In the genomic region with DNA sequence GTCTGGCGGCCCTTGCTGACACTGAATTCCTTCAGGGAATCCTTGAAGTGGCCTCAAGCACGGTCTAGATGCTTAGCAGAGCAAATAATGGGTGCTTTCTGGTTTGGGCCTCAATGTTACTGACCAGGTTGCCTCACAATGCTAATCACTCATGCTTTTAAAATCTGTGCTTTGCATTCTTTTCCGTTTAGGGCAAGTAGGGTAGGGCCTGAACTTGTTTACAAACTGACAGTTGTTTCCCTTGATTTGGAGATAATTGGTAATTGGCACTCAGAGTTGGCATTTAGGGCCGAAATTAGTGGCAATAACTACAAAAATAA, we compare ENCODE assay signal across 9 cellular contexts. TPM values are rescaled to one million over a fixed set of nuclear protein-coding genes. Genes with fewer than 3 reads are reported as not detected.
DNase-seq lines count a peak whose midpoint lies in the region; ATAC-seq and TF ChIP-seq lines count a peak whose summit lies in the region.
"Had no signal": no experiment of that assay in that cellular context is flagged by ENCODE, and none has a peak within 500 bp of the region (broad histone marks: within the 10 kb centered on the region; RNA-seq: fewer than 3 reads in every experiment).

No MANE protein-coding gene starts in this region.

- 3% methylated on average over 4 of the region's 4 CpGs for WGBS in mammary epithelial cell (ENCODE audit: low coverage, missing lambda C conversion rate)
- 11% methylated on average over 3 of the region's 4 CpGs for WGBS in mesenchymal stem cell
- 20 to 26% methylated on average over 4 of the region's 4 CpGs for WGBS in upper lobe of left lung, 2 donors

- intact Hi-C loops in left cardiac atrium (cut with DNase I) (no loop called here), mammary epithelial cell (cut with micrococcal nuclease) (no loop called here)

- H3K4me1 ChIP-seq in cardiac muscle cell (ENCODE audit: low read depth) (peaks cover 2% of the 10 kb centered on the region), mammary epithelial cell (ENCODE audit: insufficient read depth, low read length) (peaks cover 19% of the 10 kb centered on the region), mesenchymal stem cell (ENCODE audit: control insufficient read depth, insufficient read depth, low read depth, low read length) (peaks cover 11% of the 10 kb centered on the region), upper lobe of left lung (peaks cover 15 to 18% (median 16%) of the 10 kb centered on the region in 4 donors)

- H2AFZ ChIP-seq in mammary epithelial cell (ENCODE audit: low read depth, low read length) = peak overlapping the region; percentile 75
- no peak overlapping the region for H2AFZ ChIP-seq in mesenchymal stem cell (ENCODE audit: low read depth, low read length)

- H3K4me2 ChIP-seq in mammary epithelial cell (ENCODE audit: insufficient read depth, low read depth, low read length) (peak overlapping the region; percentile 98), mesenchymal stem cell (ENCODE audit: low read length, poor library complexity, severe bottlenecking) (peak overlapping the region; percentile 92)

- no peak for TF ChIP-seq EP300 in upper lobe of left lung (IDR thresholded peaks at IDR 0.05)

- no peak overlapping the region for H2BK12ac ChIP-seq in mesenchymal stem cell (ENCODE audit: low read length in 2 of 2)

- H2BK15ac ChIP-seq in mesenchymal stem cell (ENCODE audit: low read depth, poor library complexity, severe bottlenecking) = peak overlapping the region; percentile 86

- H2BK5ac ChIP-seq in mesenchymal stem cell (ENCODE audit: low read depth, low read length, poor library complexity, severe bottlenecking) = no peak overlapping the region

- peaks cover 24% of the 10 kb centered on the region for H3K79me1 ChIP-seq in mesenchymal stem cell (replicated peaks; ENCODE audit: low read length, poor library complexity, severe bottlenecking)

- H3K9ac ChIP-seq in mammary epithelial cell (ENCODE audit: insufficient read depth, low read length) (peak overlapping the region; percentile 70), mesenchymal stem cell (ENCODE audit: low read length) (peak overlapping the region; percentile 97)

- no TSS peak for BruUV-seq in mammary epithelial cell (replicated peaks; lab: Mats Ljungman, UMichigan)

- no peaks in the 10 kb centered on the region for H3K27me3 ChIP-seq in cardiac muscle cell
- no peaks in the 10 kb centered on the region for H3K27me3 ChIP-seq in mammary epithelial cell (ENCODE audit: insufficient read depth, low read length)
- H3K27me3 ChIP-seq in mesenchymal stem cell (ENCODE audit: control insufficient read depth in 1 of 2, insufficient read depth in 1 of 2, low read length in 2 of 2) = no peaks in the 10 kb centered on the region
- H3K27me3 ChIP-seq in upper lobe of left lung = no peaks in the 10 kb centered on the region

- no peak overlapping the region for H2BK120ac ChIP-seq in mesenchymal stem cell (ENCODE audit: low read depth, low read length)

- dilution Hi-C loops in mammary epithelial cell (cut with HindIII; ENCODE audit: low sequenced_read_pairs) = no loop called here

- H3K27ac ChIP-seq in cardiac muscle cell (peak overlapping the region; percentile 70), mammary epithelial cell (ENCODE audit: insufficient read depth, low read depth, low read length) (peak overlapping the region; percentile 63), mesenchymal stem cell (ENCODE audit: low read length, poor library complexity, severe bottlenecking) (peak overlapping the region; percentile 36), upper lobe of left lung (peak overlapping the region; percentile 93 to 96 (median 93))

- H3K14ac ChIP-seq in mesenchymal stem cell (ENCODE audit: low read length in 2 of 2) = no peak overlapping the region

- in situ Hi-C loops in mammary epithelial cell (cut with MboI; ENCODE audit: low sequenced_read_pairs in 2 of 2) = no loop called here

- no peak for ATAC-seq in left cardiac atrium
- peak in 1 of 2 donors; percentile 89 for ATAC-seq in upper lobe of left lung (ENCODE audit: low FRiP score in 2 of 2)
- no peak for ATAC-seq in HG02884 (IDR thresholded peaks at IDR 0.05; ENCODE audit: unreplicated experiment)

- H3K4ac ChIP-seq in mesenchymal stem cell (ENCODE audit: low read depth in 1 of 2, low read length in 2 of 2) = peak overlapping the region in 1 of 2 experiments; percentile 39

- peak in 1 of 2 donors; percentile 25 for DNase-seq in cardiac muscle cell (ENCODE audit: low read depth in 1 of 2, low spot score in 1 of 2)
- no peak for DNase-seq in left cardiac atrium
- DNase-seq in mammary epithelial cell = peak; percentile 41
- peak; percentile 42 for DNase-seq in mesenchymal stem cell
- DNase-seq in upper lobe of left lung = no peak
- no peak for DNase-seq in T1000 (lab: John Stamatoyannopoulos, UW)
- no peak for DNase-seq in activated CD4-positive, alpha-beta T cell treated with anti-CD3 and anti-CD28 coated beads, Interleukin-2, amount 50 U/mL, for 1 hour
- DNase-seq: NCI-H1436 treated with DMSO at 0.1 percent for 48 hours had no signal

- H3K4me3 ChIP-seq in cardiac muscle cell = peak overlapping the region; percentile 87
- H3K4me3 ChIP-seq in mammary epithelial cell (replicated peaks in 1 of 3; ENCODE audit: insufficient read depth in 1 of 3, low read depth in 2 of 3, low read length in 3 of 3) = peak overlapping the region; percentile 63 to 72 (median 69)
- H3K4me3 ChIP-seq in mesenchymal stem cell (ENCODE audit: insufficient read depth in 1 of 2, low read depth in 1 of 2, low read length in 2 of 2) = peak overlapping the region; percentile 90 to 99
- H3K4me3 ChIP-seq in upper lobe of left lung = peak overlapping the region; percentile 87 to 99 (median 96)

- no peaks in the 10 kb centered on the region for H4K20me1 ChIP-seq in mammary epithelial cell (ENCODE audit: insufficient read depth, low read length)

- H4K91ac ChIP-seq in mesenchymal stem cell (ENCODE audit: low read length) = no peak overlapping the region

- H3K23ac ChIP-seq in mesenchymal stem cell (ENCODE audit: low read length in 2 of 2) = no peak overlapping the region

- TF ChIP-seq POLR2A in upper lobe of left lung (IDR thresholded peaks at IDR 0.05) = no peak

- peaks cover 50% of the 10 kb centered on the region for H3K79me2 ChIP-seq in mammary epithelial cell (ENCODE audit: insufficient read depth, low read length)

- no peak overlapping the region for H2AK5ac ChIP-seq in mesenchymal stem cell (ENCODE audit: low read length, severe bottlenecking)

- CTCF ChIA-PET in mammary epithelial cell (lab: Charles Lee; ENCODE audit: low non-redundant PET) = no interaction called here

- no peaks in the 10 kb centered on the region for H3K9me3 ChIP-seq in cardiac muscle cell (ENCODE audit: low read depth)
- H3K9me3 ChIP-seq in mammary epithelial cell (replicated peaks; ENCODE audit: insufficient read depth, low read length) = no peaks in the 10 kb centered on the region
- H3K9me3 ChIP-seq in mesenchymal stem cell (ENCODE audit: control insufficient read depth, low read length) = no peaks in the 10 kb centered on the region
- H3K9me3 ChIP-seq in upper lobe of left lung = no peaks in the 10 kb centered on the region

- H3K18ac ChIP-seq in mesenchymal stem cell (ENCODE audit: low read depth in 1 of 2, low read length in 2 of 2) = peak overlapping the region in 1 of 2 experiments; percentile 63

- H4K8ac ChIP-seq in mesenchymal stem cell (ENCODE audit: low read length) = peak overlapping the region; percentile 55

- TF ChIP-seq CTCF in cardiac muscle cell (IDR thresholded peaks at IDR 0.05; ENCODE audit: low read depth, low read length) (no peak), mammary epithelial cell (conservative IDR thresholded peaks at IDR 0.05 in 1 of 2, IDR thresholded peaks at IDR 0.05 in 1 of 2; ENCODE audit: extremely low read depth in 1 of 2, insufficient read depth in 1 of 2, low read depth in 1 of 2, low read length in 2 of 2) (no peak), upper lobe of left lung (IDR thresholded peaks at IDR 0.05) (no peak)

- H3K36me3 ChIP-seq in cardiac muscle cell (no peaks in the 10 kb centered on the region), mammary epithelial cell (ENCODE audit: insufficient read depth, low read length) (peaks cover 6% of the 10 kb centered on the region), mesenchymal stem cell (ENCODE audit: control insufficient read depth in 1 of 2, insufficient read depth in 2 of 2, low read depth in 1 of 2, low read length in 2 of 2) (peaks cover 3 to 14% of the 10 kb centered on the region in 2 experiments), upper lobe of left lung (peaks cover 0 to 23% (median 8%) of the 10 kb centered on the region in 4 donors)

RNA-seq across cellular contexts. Expression of a gene that starts 1.4 kb away (rescaled TPM):
- 23.5 and 35.7 TPM in 2 replicates for total RNA-seq in cardiac muscle cell
- polyA plus RNA-seq in cardiac muscle cell = 8.3 and 9.7 TPM in 2 replicates
- 10 to 100 TPM; 43.1 to 50.6 TPM for total RNA-seq in left cardiac atrium
- total RNA-seq in mammary epithelial cell = 10 to 100 TPM; 57.3 to 64.7 TPM
- 15.2 TPM for polyA plus RNA-seq in mammary epithelial cell
- polyA minus RNA-seq in mammary epithelial cell = 73.6 TPM
- polyA plus RNA-seq in mesenchymal stem cell (2013, experiment 1 of 2) = 6.3 TPM
- 5.1 TPM for polyA plus RNA-seq in mesenchymal stem cell (2013, experiment 2 of 2)
- 100 to 1,000 TPM in 2 of 6 donors, 10 to 100 TPM in 4; 54.9 to 181 (median 87.9) TPM for total RNA-seq in upper lobe of left lung

Comparison
In these comparisons a context has a peak if more than half of its experiments do, and no peak if none do; other contexts are left out.
1. DNase-seq: peak in mammary epithelial cell (single experiment) and mesenchymal stem cell (single experiment); none in left cardiac atrium (single experiment), upper lobe of left lung (0 of 2), T1000 (single experiment) and activated CD4-positive, alpha-beta T cell treated with anti-CD3 and anti-CD28 coated beads, Interleukin-2, amount 50 U/mL, for 1 hour (single experiment).
2. H3K27ac ChIP-seq: peak in every context shown above with its lines; median percentile 93 in upper lobe of left lung; 70 in cardiac muscle cell; 63 in mammary epithelial cell; 36 in mesenchymal stem cell.
3. Peak in every context shown above with its lines, with median percentiles within 50 percentile points of each other: H3K4me3 ChIP-seq.